ENCODE assay signal across 8 cellular contexts in genomic region chr9:21801683-21802417, GRCh38. TPM values are rescaled to one million over a fixed set of nuclear protein-coding genes. Genes with fewer than 3 reads are reported as not detected.
DNase-seq lines count a peak whose midpoint lies in the region; ATAC-seq and TF ChIP-seq lines count a peak whose summit lies in the region.

No MANE protein-coding gene starts in this region.

- H3K4me1 ChIP-seq in OCI-LY1 (ENCODE audit: insufficient read depth, low read length, severe bottlenecking) (peaks cover 41% of the 10 kb centered on the region), breast epithelium (peaks cover 0 to 10% of the 10 kb centered on the region in 2 donors), sigmoid colon (peaks cover 0 to 42% (median 33%) of the 10 kb centered on the region in 4 donors)

- H3K36me3 ChIP-seq in OCI-LY1 (ENCODE audit: insufficient read depth, low read length) (peaks cover 17% of the 10 kb centered on the region; the same call in 1 of the 2 replicates), breast epithelium (no peaks in the 10 kb centered on the region), sigmoid colon (peaks cover 0 to 4% (median 0%) of the 10 kb centered on the region in 4 donors)

- peaks cover 40% of the 10 kb centered on the region for H3K79me2 ChIP-seq in OCI-LY1 (ENCODE audit: insufficient read depth, low read length)

- CTCF ChIA-PET in CD4-positive, alpha-beta T cell (lab: Charles Lee), result interaction anchor here (1.5 to 2.6 kb wide), 2 partner anchors 207 to 464 kb away, joined by 3 to 8 read pairs; partner anchors contain the start of gene CDKN2B

- DNase-seq in CD4-positive, alpha-beta T cell, result no peak
- DNase-seq in breast epithelium (ENCODE audit: low spot score in 2 of 2) (peak; percentile 87 to 89), sigmoid colon (peak; percentile 92), A172 (ENCODE audit: low spot score) (no peak)

- H3K4me3 Mint-ChIP-seq in CD4-positive, alpha-beta T cell, result peak overlapping the region; percentile 98

- peaks cover 43% of the 10 kb centered on the region for H3K4me1 Mint-ChIP-seq in CD4-positive, alpha-beta T cell (ENCODE audit: low read depth)

- peaks cover 31% of the 10 kb centered on the region for H3K36me3 Mint-ChIP-seq in CD4-positive, alpha-beta T cell (ENCODE audit: low read depth)

- ATAC-seq in CD4-positive, alpha-beta T cell (ENCODE audit: poor library complexity), result peak; percentile 40
- ATAC-seq in GM18909 (IDR thresholded peaks at IDR 0.05; ENCODE audit: poor library complexity, unreplicated experiment), result peak; percentile 22
- peak; percentile 9 for ATAC-seq in HG03139 (IDR thresholded peaks at IDR 0.05; ENCODE audit: unreplicated experiment)

- peak overlapping the region; percentile 88 for H3K4me2 ChIP-seq in OCI-LY1 (ENCODE audit: low read length)

- H3K9me3 Mint-ChIP-seq in CD4-positive, alpha-beta T cell, result no peaks in the 10 kb centered on the region

- POLR2A ChIA-PET in CD4-positive, alpha-beta T cell (lab: Charles Lee), result interaction anchor here (0.6 to 2.1 kb wide), 9 partner anchors 12 to 970 kb away, joined by 3 to 9 read pairs (median 4); partner anchors contain the start of genes CDKN2B and KLHL9

- WGBS in sigmoid colon, 2 donors, result 6 to 11% methylated on average over 37 of the region's 37 CpGs

- TF ChIP-seq POLR2A in breast epithelium (IDR thresholded peaks at IDR 0.05) (peak; percentile 26), sigmoid colon (IDR thresholded peaks at IDR 0.05) (no peak)

- H3K4me3 ChIP-seq in OCI-LY1 (ENCODE audit: low read depth, low read length, poor library complexity, severe bottlenecking), result peak overlapping the region; percentile 72
- H3K4me3 ChIP-seq in breast epithelium, result peak overlapping the region; percentile 76 to 93 (median 84)
- peak overlapping the region; percentile 88 for H3K4me3 ChIP-seq in iPS-18c (ENCODE audit: insufficient read depth, low read depth, low read length)
- H3K4me3 ChIP-seq in sigmoid colon, result peak overlapping the region; percentile 58 to 88 (median 78)

- H3K9me3 ChIP-seq in CD4-positive, alpha-beta T cell (ENCODE audit: control insufficient read depth, low read length), result no peaks in the 10 kb centered on the region
- no peaks in the 10 kb centered on the region for H3K9me3 ChIP-seq in OCI-LY1 (ENCODE audit: low read length)
- H3K9me3 ChIP-seq in breast epithelium, result no peaks in the 10 kb centered on the region
- H3K9me3 ChIP-seq in iPS-18c (ENCODE audit: control insufficient read depth, insufficient read depth, low read length), result no peaks in the 10 kb centered on the region
- H3K9me3 ChIP-seq in sigmoid colon, result no peaks in the 10 kb centered on the region

- peaks cover 16% of the 10 kb centered on the region for H3K27me3 Mint-ChIP-seq in CD4-positive, alpha-beta T cell

- peak overlapping the region; percentile 75 for H3K9ac ChIP-seq in OCI-LY1 (ENCODE audit: low read length)

- H3F3A ChIP-seq in OCI-LY1 (ENCODE audit: insufficient read depth, low read length), result no peaks in the 10 kb centered on the region

- peak in 1 of 4 donors; percentile 46 for TF ChIP-seq EP300 in sigmoid colon (IDR thresholded peaks at IDR 0.05)

- TF ChIP-seq CTCF in CD4-positive, alpha-beta T cell (IDR thresholded peaks at IDR 0.05), result no peak
- TF ChIP-seq CTCF in OCI-LY1 (IDR thresholded peaks at IDR 0.05; ENCODE audit: low read length) (no peak), breast epithelium (IDR thresholded peaks at IDR 0.05) (no peak), sigmoid colon (IDR thresholded peaks at IDR 0.05) (no peak)

- no peaks in the 10 kb centered on the region for H3K9me2 ChIP-seq in OCI-LY1 (ENCODE audit: low read depth, low read length)

- 0 out of 2 replicates have a peak, but pooled peaks cover 3% of the 10 kb centered on the region for H4K20me1 ChIP-seq in OCI-LY1 (ENCODE audit: insufficient read depth, low read length)

- peak overlapping the region; percentile 81 for H2AFZ ChIP-seq in OCI-LY1 (ENCODE audit: low read length)

- peak overlapping the region; percentile 96 for H3K27ac Mint-ChIP-seq in CD4-positive, alpha-beta T cell

- peaks cover 10% of the 10 kb centered on the region for H3K27me3 ChIP-seq in CD4-positive, alpha-beta T cell (ENCODE audit: control insufficient read depth, insufficient read depth, low read length)
- H3K27me3 ChIP-seq in OCI-LY1 (ENCODE audit: insufficient read depth, low read length), result 0 out of 2 replicates have a peak, but pooled peaks cover 5% of the 10 kb centered on the region
- H3K27me3 ChIP-seq in breast epithelium, result no peaks in the 10 kb centered on the region
- H3K27me3 ChIP-seq in sigmoid colon, result no peaks in the 10 kb centered on the region

- intact Hi-C loops in CD4-positive, alpha-beta T cell (cut with DNase I, micrococcal nuclease), result loop anchor here in 1 of 2 experiments (2.0 to 5.0 kb wide), 3 partner anchors 230 to 470 kb away; no protein-coding TSS in a partner anchor
- intact Hi-C loops in breast epithelium (cut with DNase I; ENCODE audit: low total_unique reads), result loop anchor here (10.0 kb wide), 1 partner anchor 433 kb away; no protein-coding TSS in a partner anchor
- intact Hi-C loops in sigmoid colon (cut with DNase I), result loop anchor here (5.0 to 10.0 kb wide), 2 partner anchors 470 to 1117 kb away; partner anchors contain the start of gene FOCAD

- no peak overlapping the region for H3K27ac ChIP-seq in CD4-positive, alpha-beta T cell (ENCODE audit: low read depth, low read length)
- H3K27ac ChIP-seq in OCI-LY1 (ENCODE audit: low read depth, low read length, poor library complexity, severe bottlenecking) (no peak overlapping the region), breast epithelium (peak overlapping the region; percentile 97 to 98), sigmoid colon (peak overlapping the region; percentile 91 to 94 (median 93))

RNA-seq across cellular contexts. Expression of gene MTAP, which starts 0.6 kb away (rescaled TPM):
- total RNA-seq in CD4-positive, alpha-beta T cell, result 10 to 100 TPM; 17.2 to 17.8 TPM
- total RNA-seq in breast epithelium (10 to 100 TPM; 20.8 to 40.2 (median 29.5) TPM), sigmoid colon (10 to 100 TPM; 19.9 to 28.5 (median 23.7) TPM)
- 10 to 100 TPM in 1 of 3 donors, 1 to 10 TPM in 2; 7.6 to 13.5 (median 7.8) TPM for polyA plus RNA-seq in sigmoid colon
- not detected in 2 replicates for total RNA-seq in A172 (2014; rRNA removed; shearing (Covaris generic))

Comparison
In these comparisons a context has a peak if more than half of its experiments do, and no peak if none do; other contexts are left out.
1. DNase-seq: peak in breast epithelium (2 of 2) and sigmoid colon (single experiment); none in CD4-positive, alpha-beta T cell (0 of 10) and A172 (single experiment).
2. H3K27ac ChIP-seq: peak in breast epithelium (2 of 2) and sigmoid colon (4 of 4); none in CD4-positive, alpha-beta T cell (single experiment) and OCI-LY1 (single experiment).
3. RNA of gene MTAP, which starts 0.6 kb away (total RNA-seq): 20.8 to 40.2 TPM in breast epithelium, 19.9 to 28.5 TPM in sigmoid colon and 17.2 to 17.8 TPM in CD4-positive, alpha-beta T cell; not detected in A172; every median in the first group is over 10 times any median in the second.
4. Peak in every context shown above with its lines, with median percentiles within 50 percentile points of each other: ATAC-seq and H3K4me3 ChIP-seq.